Comparison of ENCODE assay signal across 1 cellular context in genomic region chr4:7971159-7971631, GRCh38.
TF ChIP-seq lines count a peak whose summit lies in the region.

No MANE protein-coding gene starts in this region.

TF ChIP-seq in HCT116, 20 proteins besides CTCF, POLR2A, EP300 and RAD21 (continued from another document):
- TF ChIP-seq ATF3 (IDR thresholded peaks at IDR 0.05), result no peak
- TF ChIP-seq JUND (IDR thresholded peaks at IDR 0.05), result no peak
- no peak for TF ChIP-seq CBX3 (IDR thresholded peaks at IDR 0.05; ENCODE audit: low read depth)
- no peak for TF ChIP-seq CEBPB (IDR thresholded peaks at IDR 0.05; ENCODE audit: low read depth)
- TF ChIP-seq ZFX (IDR thresholded peaks at IDR 0.05), result no peak
- TF ChIP-seq ZNF274 (IDR thresholded peaks at IDR 0.05; ENCODE audit: low read depth, low read length), result no peak
- TF ChIP-seq SP1 (IDR thresholded peaks at IDR 0.05; ENCODE audit: low read depth), result no peak
